Comparison of ENCODE assay signal across 18 cellular contexts in genomic region chr14:31228533-31228932, GRCh38. TPM values are rescaled to one million over a fixed set of nuclear protein-coding genes. Genes with fewer than 3 reads are reported as not detected.
DNase-seq lines count a peak whose midpoint lies in the region; ATAC-seq, FAIRE-seq and TF ChIP-seq lines count a peak whose summit lies in the region.
"Had no signal": no experiment of that assay in that cellular context is flagged by ENCODE, and none has a peak within 500 bp of the region (broad histone marks: within the 10 kb centered on the region; RNA-seq: fewer than 3 reads in every experiment).

No MANE protein-coding gene starts in this region.

- H3K36me3 ChIP-seq in RWPE2 (ENCODE audit: low read depth): no peaks in the 10 kb centered on the region
- no peaks in the 10 kb centered on the region for H3K36me3 ChIP-seq in pancreas
- H3K36me3 ChIP-seq: ovary had no signal

- DNase-seq in Calu3 (peak; percentile 19), RWPE2 (ENCODE audit: low spot score) (no peak), fibroblast of peridontal ligament (ENCODE audit: extremely low read depth) (peak; percentile 25), pancreas (no peak), dedifferentiated amniotic fluid mesenchymal stem cell (ENCODE audit: extremely low spot score) (no peak), glutamatergic neuron (no peak), medulla oblongata (ENCODE audit: extremely low spot score) (no peak)
- no peak for DNase-seq in activated CD8-positive, alpha-beta memory T cell treated with anti-CD3 and anti-CD28 coated beads for 24 hours
- DNase-seq: activated CD4-positive, alpha-beta T cell treated with anti-CD3 and anti-CD28 coated beads, Interleukin-2, amount 50 U/mL, for 1 hour; activated T-cell treated with anti-CD3 and anti-CD28 coated beads, Interleukin-2, amount 50 U/mL, for 72 hours; DMS79 treated with DMSO at 0.1 percent for 48 hours; effector CD8-positive, alpha-beta T cell; NCI-H1092; NCI-H226; ovary had no signal

- H3K4me1 ChIP-seq in RWPE2 (ENCODE audit: insufficient read depth, poor library complexity, severe bottlenecking) (peaks cover 21% of the 10 kb centered on the region), pancreas (peaks cover 0 to 19% (median 14%) of the 10 kb centered on the region in 3 donors)

- H3K27ac Mint-ChIP-seq in Calu3 (ENCODE audit: unreplicated experiment): peak overlapping the region; percentile 91
- H3K27ac Mint-ChIP-seq in glutamatergic neuron (ENCODE audit: unreplicated experiment): no peak overlapping the region
- H3K27ac Mint-ChIP-seq: activated T-cell treated with anti-CD3 and anti-CD28 coated beads, Interleukin-2, amount 50 U/mL, for 72 hours; B cell had no signal

- FAIRE-seq in pancreas (lab: Jason Lieb, UNC): no peak
- FAIRE-seq: astrocyte had no signal

- H3K9me3 ChIP-seq in RWPE2 (ENCODE audit: severe bottlenecking) (no peaks in the 10 kb centered on the region), pancreas (no peaks in the 10 kb centered on the region)
- H3K9me3 ChIP-seq: ovary had no signal

- CTCF ChIA-PET in Calu3 (lab: Charles Lee): interaction anchor here (0.6 to 2.3 kb wide), 6 partner anchors 11 to 549 kb away, joined by 3 to 16 read pairs (median 5); partner anchors contain the start of gene HECTD1

- peaks cover 11% of the 10 kb centered on the region for H3K36me3 Mint-ChIP-seq in Calu3 (ENCODE audit: insufficient read depth, unreplicated experiment)
- no peaks in the 10 kb centered on the region for H3K36me3 Mint-ChIP-seq in glutamatergic neuron (ENCODE audit: unreplicated experiment)

- H3K27me3 ChIP-seq in RWPE2 (ENCODE audit: insufficient read depth, poor library complexity, severe bottlenecking) (no peaks in the 10 kb centered on the region), pancreas (no peaks in the 10 kb centered on the region)
- H3K27me3 ChIP-seq: ovary had no signal

- peak overlapping the region; percentile 4 for H3K27ac ChIP-seq in RWPE2 (ENCODE audit: poor library complexity, severe bottlenecking)
- peak overlapping the region; percentile 0 to 75 (median 36) for H3K27ac ChIP-seq in pancreas

- H3K9me3 Mint-ChIP-seq in Calu3 (ENCODE audit: low read depth, unreplicated experiment) (no peaks in the 10 kb centered on the region), glutamatergic neuron (ENCODE audit: unreplicated experiment) (no peaks in the 10 kb centered on the region)
- H3K9me3 Mint-ChIP-seq: activated T-cell treated with anti-CD3 and anti-CD28 coated beads, Interleukin-2, amount 50 U/mL, for 72 hours had no signal

- H3K4me3 ChIP-seq in RWPE2 (ENCODE audit: severe bottlenecking): no peak overlapping the region
- H3K4me3 ChIP-seq in pancreas: no peak overlapping the region
- H3K4me3 ChIP-seq: ovary had no signal

- H3K27me3 Mint-ChIP-seq in Calu3 (ENCODE audit: unreplicated experiment) (no peaks in the 10 kb centered on the region), glutamatergic neuron (ENCODE audit: unreplicated experiment) (no peaks in the 10 kb centered on the region)
- H3K27me3 Mint-ChIP-seq: B cell had no signal

- H3K4me3 Mint-ChIP-seq in Calu3 (ENCODE audit: low read depth, unreplicated experiment): no peak overlapping the region
- H3K4me3 Mint-ChIP-seq in glutamatergic neuron (ENCODE audit: unreplicated experiment): no peak overlapping the region
- H3K4me3 Mint-ChIP-seq: activated T-cell treated with anti-CD3 and anti-CD28 coated beads, Interleukin-2, amount 50 U/mL, for 72 hours; B cell had no signal

- BruUV-seq in Calu3 (replicated peaks; lab: Mats Ljungman, UMichigan): no TSS peak

- ATAC-seq in RWPE2 (ENCODE audit: low read depth) (no peak), pancreas (peak in 3 of 4 donors; percentile 4 to 26 (median 5))
- ATAC-seq: Panc1 had no signal

- TF ChIP-seq CTCF in Calu3 (IDR thresholded peaks at IDR 0.05; ENCODE audit: unreplicated experiment) (no peak), RWPE2 (IDR thresholded peaks at IDR 0.05; ENCODE audit: poor library complexity, severe bottlenecking) (no peak), pancreas (IDR thresholded peaks at IDR 0.05) (no peak), glutamatergic neuron (IDR thresholded peaks at IDR 0.05; ENCODE audit: partially characterized antibody, unreplicated experiment) (no peak)

- H3K4me1 Mint-ChIP-seq in Calu3 (ENCODE audit: low read depth, unreplicated experiment) (peaks cover 17% of the 10 kb centered on the region), glutamatergic neuron (ENCODE audit: low read depth, unreplicated experiment) (no peaks in the 10 kb centered on the region)

- intact Hi-C loops in Calu3 (cut with micrococcal nuclease; ENCODE audit: unreplicated experiment): loop anchor here (2.0 kb wide), 1 partner anchor 16 kb away; no protein-coding TSS in a partner anchor
- intact Hi-C loops in pancreas (cut with DNase I): no loop called here

RNA-seq across cellular contexts. Expression of gene HECTD1, which starts 20.9 kb away (rescaled TPM):
- total RNA-seq in Calu3 (2022): 98.6 and 105 TPM in 2 replicates
- 10 to 100 TPM; 67.3 to 84.4 (median 70.0) TPM for total RNA-seq in pancreas
- 10 to 100 TPM; 28.7 to 44.5 TPM for polyA plus RNA-seq in pancreas
- 165 TPM for total RNA-seq in glutamatergic neuron (ENCODE audit: unreplicated experiment)

Comparison
In these comparisons a context has a peak if more than half of its experiments do, and no peak if none do; other contexts are left out.
1. DNase-seq: peak in Calu3 (single experiment) and fibroblast of peridontal ligament (single experiment); none in RWPE2 (single experiment), pancreas (0 of 6), dedifferentiated amniotic fluid mesenchymal stem cell (single experiment), glutamatergic neuron (single experiment), activated CD8-positive, alpha-beta memory T cell treated with anti-CD3 and anti-CD28 coated beads for 24 hours (single experiment) and medulla oblongata (single experiment).